In genomic region chr12:57744194-57744776, GRCh38 we compare ENCODE assay signal across 8 cellular contexts. TPM values are rescaled to one million over a fixed set of nuclear protein-coding genes. Genes with fewer than 3 reads are reported as not detected.
DNase-seq lines count a peak whose midpoint lies in the region; ATAC-seq and TF ChIP-seq lines count a peak whose summit lies in the region.

No MANE protein-coding gene starts in this region.

- peak overlapping the region; percentile 22 to 94 for H4K8ac ChIP-seq in IMR-90 (ENCODE audit: low read depth in 2 of 2, low read length in 2 of 2)

- H3K36me3 Mint-ChIP-seq in activated CD4-positive, alpha-beta T cell treated with anti-CD3 and anti-CD28 coated beads, Interleukin-2, amount 10 ng/mL, durations not matched to agents 24 days and 14 days (ENCODE audit: low read depth), result peaks cover 37% of the 10 kb centered on the region

- intact Hi-C loops in IMR-90 (cut with micrococcal nuclease), result no loop called here
- intact Hi-C loops in activated CD4-positive, alpha-beta T cell treated with anti-CD3 and anti-CD28 coated beads, Interleukin-2, amount 10 ng/mL, durations not matched to agents 24 days and 14 days (cut with micrococcal nuclease), result loop anchor here (1.0 to 10.0 kb wide), 6 partner anchors 8 to 679 kb away; partner anchors contain the start of genes ARHGAP9, B4GALNT1 and CDK4

- peaks cover 50% of the 10 kb centered on the region for H3K4me1 Mint-ChIP-seq in activated CD4-positive, alpha-beta T cell treated with anti-CD3 and anti-CD28 coated beads, Interleukin-2, amount 10 ng/mL, durations not matched to agents 24 days and 14 days

- peak overlapping the region; percentile 32 for H4K5ac ChIP-seq in IMR-90 (ENCODE audit: low read depth, low read length)

- TF ChIP-seq CTCF in IMR-90 (conservative IDR thresholded peaks at IDR 0.05; ENCODE audit: low read depth, low read length), result no peak

- peak overlapping the region; percentile 75 for H2BK120ac ChIP-seq in IMR-90 (ENCODE audit: low read depth, low read length)

- dilution Hi-C loops in IMR-90 (cut with HindIII; ENCODE audit: low sequenced_read_pairs, unreplicated experiment), result no loop called here

- POLR2A ChIA-PET in IMR-90 (lab: Charles Lee; ENCODE audit: unreplicated experiment), result interaction anchor here (1.0 to 1.1 kb wide), 2 partner anchors 18 to 28 kb away, joined by 4 to 5 read pairs; partner anchors contain the start of genes EEF1AKMT3 and METTL1

- H3K18ac ChIP-seq in IMR-90 (ENCODE audit: low read depth, low read length), result peak overlapping the region; percentile 8; the same call in 1 of the 2 replicates

- no peak for TF ChIP-seq RAD21 in IMR-90 (IDR thresholded peaks at IDR 0.05; ENCODE audit: low read length)

- H2AK9ac ChIP-seq in IMR-90 (replicated peaks; ENCODE audit: low read depth, low read length, poor library complexity), result peak overlapping the region; percentile 88

- H3K4me1 ChIP-seq in IMR-90 (ENCODE audit: control insufficient read depth, insufficient read depth, low read length), result peaks cover 3% of the 10 kb centered on the region
- peaks cover 5% of the 10 kb centered on the region for H3K4me1 ChIP-seq in endocrine pancreas (ENCODE audit: control insufficient read depth, insufficient read depth, low read length)
- peaks cover 9 to 11% of the 10 kb centered on the region in 2 donors for H3K4me1 ChIP-seq in muscle layer of duodenum (ENCODE audit: control insufficient read depth in 1 of 2, insufficient read depth in 2 of 2, low read length in 2 of 2)
- H3K4me1 ChIP-seq in stomach smooth muscle (ENCODE audit: control insufficient read depth, insufficient read depth, low read length), result peaks cover 9% of the 10 kb centered on the region

- peak overlapping the region; percentile 90 for H3K27ac Mint-ChIP-seq in activated CD4-positive, alpha-beta T cell treated with anti-CD3 and anti-CD28 coated beads, Interleukin-2, amount 10 ng/mL, durations not matched to agents 24 days and 14 days

- CTCF ChIA-PET in IMR-90 (lab: Yijun Ruan, JAX), result interaction anchor here (1.9 kb wide), 1 partner anchor 8 kb away, joined by 6 read pairs; no protein-coding TSS in a partner anchor

- peak overlapping the region; percentile 34 for H3K4me2 ChIP-seq in IMR-90 (ENCODE audit: low read depth, low read length)

- H3K9me3 Mint-ChIP-seq in activated CD4-positive, alpha-beta T cell treated with anti-CD3 and anti-CD28 coated beads, Interleukin-2, amount 10 ng/mL, durations not matched to agents 24 days and 14 days, result no peaks in the 10 kb centered on the region

- peaks cover 13 to 30% of the 10 kb centered on the region in 2 experiments; a peak in 3 of 4 replicates for H3K79me1 ChIP-seq in IMR-90 (ENCODE audit: low read depth in 1 of 2, low read length in 2 of 2)

- H3K27me3 ChIP-seq in IMR-90 (ENCODE audit: control insufficient read depth, insufficient read depth, low read length), result peaks cover 29% of the 10 kb centered on the region
- peaks cover 3% of the 10 kb centered on the region for H3K27me3 ChIP-seq in endocrine pancreas (ENCODE audit: control insufficient read depth, insufficient read depth, low read length)
- peaks cover 10% of the 10 kb centered on the region for H3K27me3 ChIP-seq in muscle layer of duodenum (ENCODE audit: low read depth, low read length)
- H3K27me3 ChIP-seq in stomach smooth muscle (ENCODE audit: control insufficient read depth in 1 of 2, insufficient read depth in 2 of 2, low read length in 2 of 2), result peaks cover 13 to 23% of the 10 kb centered on the region in 2 donors

- peak overlapping the region; percentile 82 for H3K14ac ChIP-seq in IMR-90 (replicated peaks; ENCODE audit: low read depth, low read length)

- H2BK20ac ChIP-seq in IMR-90 (ENCODE audit: low read depth, low read length), result no peak overlapping the region

- peak overlapping the region; percentile 69 for H3K4me3 ChIP-seq in IMR-90 (ENCODE audit: insufficient read depth, low read depth, low read length)
- H3K4me3 ChIP-seq in endocrine pancreas (ENCODE audit: control insufficient read depth, insufficient read depth, low read length), result no peak overlapping the region
- H3K4me3 ChIP-seq in muscle layer of duodenum (ENCODE audit: low read depth in 1 of 2, low read length in 2 of 2), result peak overlapping the region; percentile 80 to 88
- peak overlapping the region; percentile 87 to 98 for H3K4me3 ChIP-seq in stomach smooth muscle (ENCODE audit: low read length in 2 of 2)

- 0 out of 2 replicates have a peak overlapping the region, but pooled peaks have one; percentile 43 for H4K91ac ChIP-seq in IMR-90 (ENCODE audit: insufficient read depth, low read depth, low read length)

- H2AK5ac ChIP-seq in IMR-90 (ENCODE audit: low read depth, low read length), result peak overlapping the region; percentile 68

- DNase-seq in GM03348 (ENCODE audit: low spot score) (peak; percentile 83), IMR-90 (peak; percentile 85), Ammon's horn (ENCODE audit: low spot score) (no peak)
- peak; percentile 93 for DNase-seq in activated CD4-positive, alpha-beta T cell treated with anti-CD3 and anti-CD28 coated beads, Interleukin-2, amount 10 ng/mL, durations not matched to agents 24 days and 14 days

- H3K27ac ChIP-seq in IMR-90 (ENCODE audit: insufficient read depth, low read length) (peak overlapping the region; percentile 74), muscle layer of duodenum (ENCODE audit: low read length) (peak overlapping the region; percentile 98), stomach smooth muscle (ENCODE audit: low read length) (peak overlapping the region; percentile 98)

- H3K4ac ChIP-seq in IMR-90 (ENCODE audit: low read depth, low read length), result peak overlapping the region; percentile 75

- no peaks in the 10 kb centered on the region for H4K20me1 ChIP-seq in IMR-90 (ENCODE audit: insufficient read depth, low read length)

- no peaks in the 10 kb centered on the region for H3K27me3 Mint-ChIP-seq in activated CD4-positive, alpha-beta T cell treated with anti-CD3 and anti-CD28 coated beads, Interleukin-2, amount 10 ng/mL, durations not matched to agents 24 days and 14 days

- H2BK15ac ChIP-seq in IMR-90 (ENCODE audit: low read depth, low read length), result no peak overlapping the region; the same call in 2 of the 3 replicates

- peak overlapping the region; percentile 53 for H2BK5ac ChIP-seq in IMR-90 (ENCODE audit: low read depth, low read length, poor library complexity, severe bottlenecking)

- in situ Hi-C loops in IMR-90 (cut with MboI; ENCODE audit: low sequenced_read_pairs), result no loop called here

- no TSS peak for BruUV-seq in IMR-90 (replicated peaks; lab: Mats Ljungman, UMichigan)

- ATAC-seq in GM21576 (IDR thresholded peaks at IDR 0.05; ENCODE audit: unreplicated experiment) (peak; percentile 25), IMR-90 (ENCODE audit: low read depth) (peak; percentile 63)

- H3K36me3 ChIP-seq in IMR-90 (ENCODE audit: control insufficient read depth, insufficient read depth, low read length), result peaks cover 14% of the 10 kb centered on the region
- H3K36me3 ChIP-seq in endocrine pancreas (ENCODE audit: control insufficient read depth, insufficient read depth, low read length), result no peaks in the 10 kb centered on the region
- peaks cover 17 to 28% of the 10 kb centered on the region in 2 donors for H3K36me3 ChIP-seq in muscle layer of duodenum (ENCODE audit: control insufficient read depth in 1 of 2, insufficient read depth in 2 of 2, low read length in 2 of 2)
- peaks cover 4 to 11% of the 10 kb centered on the region in 2 donors for H3K36me3 ChIP-seq in stomach smooth muscle (ENCODE audit: control insufficient read depth in 2 of 2, insufficient read depth in 2 of 2, low read length in 2 of 2)

- H2AFZ ChIP-seq in IMR-90 (replicated peaks; ENCODE audit: low read length, poor library complexity), result peak overlapping the region; percentile 96

- WGBS in IMR-90 (ENCODE audit: extremely low coverage in 2 of 2, insufficient read length in 1 of 2), 2 experiments, result 15% methylated on average over 5 of the region's 21 CpGs; no CpG with 5 or more reads in 1 of the 2 experiments

- peaks cover under 1% of the 10 kb centered on the region; the same call in 1 of the 2 replicates for H3K9me3 ChIP-seq in IMR-90 (ENCODE audit: control insufficient read depth, insufficient read depth, low read length)
- H3K9me3 ChIP-seq in endocrine pancreas (ENCODE audit: control insufficient read depth, low read length), result no peaks in the 10 kb centered on the region
- no peaks in the 10 kb centered on the region for H3K9me3 ChIP-seq in muscle layer of duodenum (ENCODE audit: control insufficient read depth in 1 of 2, low read length in 2 of 2)
- H3K9me3 ChIP-seq in stomach smooth muscle (ENCODE audit: control insufficient read depth in 2 of 2, low read length in 2 of 2), result no peaks in the 10 kb centered on the region

- H3K9ac ChIP-seq in IMR-90 (ENCODE audit: low read depth, low read length), result peak overlapping the region; percentile 61; the same call in 1 of the 2 replicates
- H3K9ac ChIP-seq in endocrine pancreas (ENCODE audit: control insufficient read depth, insufficient read depth, low read length), result peak overlapping the region; percentile 11
- peak overlapping the region; percentile 98 to 100 for H3K9ac ChIP-seq in stomach smooth muscle (ENCODE audit: low read length in 2 of 2)

- H3K9me1 ChIP-seq in IMR-90 (ENCODE audit: insufficient read depth, low read length), result peaks cover 6% of the 10 kb centered on the region

- no peak; the same call in 1 of the 2 replicates for TF ChIP-seq POLR2A in IMR-90 (IDR thresholded peaks at IDR 0.05; ENCODE audit: low read depth, low read length)

- peak overlapping the region; percentile 42; the same call in 1 of the 2 replicates for H3K23ac ChIP-seq in IMR-90 (ENCODE audit: low read depth, low read length)

- H3K4me3 Mint-ChIP-seq in activated CD4-positive, alpha-beta T cell treated with anti-CD3 and anti-CD28 coated beads, Interleukin-2, amount 10 ng/mL, durations not matched to agents 24 days and 14 days, result peak overlapping the region; percentile 94

- H3K56ac ChIP-seq in IMR-90 (ENCODE audit: extremely low read depth, insufficient read depth, low read length), result peak overlapping the region; percentile 65; the same call in 1 of the 2 replicates

RNA-seq across cellular contexts. Expression of gene TSPAN31, which starts 0.6 kb away (rescaled TPM):
- 51.1 and 71.2 TPM in 2 replicates for total RNA-seq in IMR-90 (2012; rRNA removed)
- 9.9 and 12.3 TPM in 2 replicates for polyA plus RNA-seq in IMR-90 (2012; rRNA removed)
- polyA plus RNA-seq in IMR-90 (2012; cell fraction: cytosol; rRNA removed), result 22.4 and 46.8 TPM in 2 replicates
- polyA plus RNA-seq in IMR-90 (2012; cell fraction: nucleus; rRNA removed; ENCODE audit: low replicate concordance), result 23.3 and 27.2 TPM in 2 replicates
- total RNA-seq in activated CD4-positive, alpha-beta T cell treated with anti-CD3 and anti-CD28 coated beads, Interleukin-2, amount 10 ng/mL, durations not matched to agents 24 days and 14 days, result 19.2 and 19.4 TPM in 2 replicates

RNA-seq across cellular contexts. Expression of gene AGAP2, which starts 5.7 kb away (rescaled TPM):
- total RNA-seq in IMR-90 (2012; rRNA removed), result 0.18 and 0.28 TPM in 2 replicates
- 0.03 and 0.07 TPM in 2 replicates for polyA plus RNA-seq in IMR-90 (2012; rRNA removed)
- polyA plus RNA-seq in IMR-90 (2012; cell fraction: cytosol; rRNA removed), result 0.09 and 0.10 TPM in 2 replicates
- 0.55 and 0.88 TPM in 2 replicates for polyA plus RNA-seq in IMR-90 (2012; cell fraction: nucleus; rRNA removed; ENCODE audit: low replicate concordance)
- total RNA-seq in activated CD4-positive, alpha-beta T cell treated with anti-CD3 and anti-CD28 coated beads, Interleukin-2, amount 10 ng/mL, durations not matched to agents 24 days and 14 days, result 27.1 and 28.2 TPM in 2 replicates

RNA-seq across cellular contexts. Expression of gene CDK4, which starts 7.8 kb away (rescaled TPM):
- 239 and 297 TPM in 2 replicates for total RNA-seq in IMR-90 (2012; rRNA removed)
- 252 and 261 TPM in 2 replicates for polyA plus RNA-seq in IMR-90 (2012; rRNA removed)
- 201 and 295 TPM in 2 replicates for polyA plus RNA-seq in IMR-90 (2012; cell fraction: cytosol; rRNA removed)
- 85.8 and 86.8 TPM in 2 replicates for polyA plus RNA-seq in IMR-90 (2012; cell fraction: nucleus; rRNA removed; ENCODE audit: low replicate concordance)
- total RNA-seq in activated CD4-positive, alpha-beta T cell treated with anti-CD3 and anti-CD28 coated beads, Interleukin-2, amount 10 ng/mL, durations not matched to agents 24 days and 14 days, result 240 and 248 TPM in 2 replicates

RNA-seq across cellular contexts. Expression of gene MARCHF9, which starts 10.6 kb away (rescaled TPM):
- 1.1 TPM in 2 replicates for total RNA-seq in IMR-90 (2012; rRNA removed)
- polyA plus RNA-seq in IMR-90 (2012; rRNA removed), result 4.7 and 5.4 TPM in 2 replicates
- polyA plus RNA-seq in IMR-90 (2012; cell fraction: cytosol; rRNA removed), result 3.6 and 5.6 TPM in 2 replicates
- polyA plus RNA-seq in IMR-90 (2012; cell fraction: nucleus; rRNA removed; ENCODE audit: low replicate concordance), result 8.1 and 11.9 TPM in 2 replicates
- 21.6 and 22.7 TPM in 2 replicates for total RNA-seq in activated CD4-positive, alpha-beta T cell treated with anti-CD3 and anti-CD28 coated beads, Interleukin-2, amount 10 ng/mL, durations not matched to agents 24 days and 14 days

RNA-seq across cellular contexts. Expression of gene CYP27B1, which starts 22.6 kb away (rescaled TPM):
- 0.36 and 0.56 TPM in 2 replicates for total RNA-seq in IMR-90 (2012; rRNA removed)
- 0.80 and 1.3 TPM in 2 replicates for polyA plus RNA-seq in IMR-90 (2012; rRNA removed)
- polyA plus RNA-seq in IMR-90 (2012; cell fraction: cytosol; rRNA removed), result 0.38 and 0.49 TPM in 2 replicates
- polyA plus RNA-seq in IMR-90 (2012; cell fraction: nucleus; rRNA removed; ENCODE audit: low replicate concordance), result 10.4 and 13.8 TPM in 2 replicates
- total RNA-seq in activated CD4-positive, alpha-beta T cell treated with anti-CD3 and anti-CD28 coated beads, Interleukin-2, amount 10 ng/mL, durations not matched to agents 24 days and 14 days, result 12.3 and 12.7 TPM in 2 replicates

Comparison
In these comparisons a context has a peak if more than half of its experiments do, and no peak if none do; other contexts are left out.
1. H3K9ac ChIP-seq: peak in every context shown above with its lines; median percentile 99 in stomach smooth muscle; 61 in IMR-90; 11 in endocrine pancreas.
2. RNA of gene AGAP2, which starts 5.7 kb away (total RNA-seq): 27.1 to 28.2 TPM in activated CD4-positive, alpha-beta T cell treated with anti-CD3 and anti-CD28 coated beads, Interleukin-2, amount 10 ng/mL, durations not matched to agents 24 days and 14 days; 0.18 to 0.28 TPM in IMR-90; every median in the first group is over 10 times any median in the second.
3. Peak in every context shown above with its lines, with median percentiles within 50 percentile points of each other: H3K27ac ChIP-seq.